In genomic region chr1:26724938-26725337, GRCh38 we compare ENCODE assay signal across 15 cellular contexts. TPM values are rescaled to one million over a fixed set of nuclear protein-coding genes. Genes with fewer than 3 reads are reported as not detected.
DNase-seq lines count a peak whose midpoint lies in the region; ATAC-seq and TF ChIP-seq lines count a peak whose summit lies in the region.
"Had no signal": no experiment of that assay in that cellular context is flagged by ENCODE, and none has a peak within 500 bp of the region (broad histone marks: within the 10 kb centered on the region; RNA-seq: fewer than 3 reads in every experiment).

No MANE protein-coding gene starts in this region.

- no peak for TF ChIP-seq CTCF in activated B cell treated with CpG ODN at 0.5 μM for 24 hours (IDR thresholded peaks at IDR 0.05)

- H3K27ac ChIP-seq in thymus (ENCODE audit: low read depth): peak overlapping the region; percentile 47

- POLR2A ChIA-PET in activated B cell treated with CpG ODN at 0.5 μM for 24 hours (lab: Charles Lee): interaction anchor here (0.5 to 2.4 kb wide), 7 partner anchors 10 to 268 kb away, joined by 3 to 11 read pairs (median 6); no protein-coding TSS in a partner anchor

- peaks cover 36% of the 10 kb centered on the region for H3K4me1 ChIP-seq in thymus (ENCODE audit: control insufficient read depth, insufficient read depth, low read length)

- CTCF ChIA-PET in activated B cell treated with CpG ODN at 0.5 μM for 24 hours (lab: Charles Lee): interaction anchor here (0.8 to 2.5 kb wide), 5 partner anchors 23 to 123 kb away, joined by 3 to 7 read pairs (median 3); no protein-coding TSS in a partner anchor

- no peaks in the 10 kb centered on the region for H3K9me3 ChIP-seq in thymus (ENCODE audit: control insufficient read depth)

- H3K27me3 ChIP-seq in thymus (ENCODE audit: control insufficient read depth, insufficient read depth): no peaks in the 10 kb centered on the region

- peaks cover 8% of the 10 kb centered on the region for H3K36me3 Mint-ChIP-seq in activated naive CD4-positive, alpha-beta T cell treated with anti-CD3 and anti-CD28 coated beads, Interleukin-2, amount 50 U/mL, for 24 hours
- H3K36me3 Mint-ChIP-seq in activated naive CD4-positive, alpha-beta T cell treated with anti-CD3 and anti-CD28 coated beads, Interleukin-2, amount 50 U/mL, for 72 hours: peaks cover 18 to 42% of the 10 kb centered on the region in 2 donors
- peaks cover 15% of the 10 kb centered on the region for H3K36me3 Mint-ChIP-seq in activated B cell treated with CpG ODN at 0.5 μM for 24 hours (ENCODE audit: low read depth)

- no peak for DNase-seq in activated naive CD4-positive, alpha-beta T cell treated with anti-CD3 and anti-CD28 coated beads, Interleukin-2, amount 50 U/mL, for 72 hours (ENCODE audit: low spot score in 2 of 2)
- DNase-seq in activated B cell treated with CpG ODN at 0.5 μM for 24 hours (no peak), iPS-NIHi11 (ENCODE audit: low spot score) (peak; percentile 63), germinal center (ENCODE audit: low spot score) (no peak), GM03348 (ENCODE audit: low spot score) (no peak)
- DNase-seq: activated CD4-positive, CD25-positive, alpha-beta regulatory T cell; activated gamma-delta T cell treated with Interleukin-2 at 50 U/mL for 16 hours; foreskin fibroblast; left colon; NCI-H1048; NCI-H446 treated with DMSO at 0.1 percent for 48 hours; SIG-M5 had no signal

- H3K4me3 Mint-ChIP-seq in activated naive CD4-positive, alpha-beta T cell treated with anti-CD3 and anti-CD28 coated beads, Interleukin-2, amount 50 U/mL, for 24 hours: no peak overlapping the region
- peak overlapping the region; percentile 56 for H3K4me3 Mint-ChIP-seq in activated B cell treated with CpG ODN at 0.5 μM for 24 hours

- 49% methylated on average over 1 of the region's 1 CpG for WGBS in thymus

- H3K4me1 Mint-ChIP-seq in activated naive CD4-positive, alpha-beta T cell treated with anti-CD3 and anti-CD28 coated beads, Interleukin-2, amount 50 U/mL, for 24 hours: peaks cover 99% of the 10 kb centered on the region
- H3K4me1 Mint-ChIP-seq in activated B cell treated with CpG ODN at 0.5 μM for 24 hours: peaks cover 88% of the 10 kb centered on the region

- peaks cover 4% of the 10 kb centered on the region for H3K9me3 Mint-ChIP-seq in activated naive CD4-positive, alpha-beta T cell treated with anti-CD3 and anti-CD28 coated beads, Interleukin-2, amount 50 U/mL, for 24 hours
- peaks cover 0 to 8% of the 10 kb centered on the region in 2 donors for H3K9me3 Mint-ChIP-seq in activated naive CD4-positive, alpha-beta T cell treated with anti-CD3 and anti-CD28 coated beads, Interleukin-2, amount 50 U/mL, for 72 hours
- H3K9me3 Mint-ChIP-seq in activated B cell treated with CpG ODN at 0.5 μM for 24 hours: no peaks in the 10 kb centered on the region

- ATAC-seq in activated naive CD4-positive, alpha-beta T cell treated with anti-CD3 and anti-CD28 coated beads, Interleukin-2, amount 50 U/mL, for 72 hours: no peak
- ATAC-seq in activated B cell treated with CpG ODN at 0.5 μM for 24 hours (ENCODE audit: low read depth) (no peak), HG03354 (IDR thresholded peaks at IDR 0.05; ENCODE audit: poor library complexity, severe bottlenecking, unreplicated experiment) (no peak)
- ATAC-seq: left colon had no signal

- H3K4me3 ChIP-seq in thymus (ENCODE audit: low read length): no peak overlapping the region

- no peaks in the 10 kb centered on the region for H3K27me3 Mint-ChIP-seq in activated naive CD4-positive, alpha-beta T cell treated with anti-CD3 and anti-CD28 coated beads, Interleukin-2, amount 50 U/mL, for 24 hours
- H3K27me3 Mint-ChIP-seq in activated B cell treated with CpG ODN at 0.5 μM for 24 hours: no peaks in the 10 kb centered on the region

- H3K27ac Mint-ChIP-seq in activated naive CD4-positive, alpha-beta T cell treated with anti-CD3 and anti-CD28 coated beads, Interleukin-2, amount 50 U/mL, for 24 hours: peak overlapping the region; percentile 84
- no peak overlapping the region for H3K27ac Mint-ChIP-seq in activated naive CD4-positive, alpha-beta T cell treated with anti-CD3 and anti-CD28 coated beads, Interleukin-2, amount 50 U/mL, for 72 hours
- peak overlapping the region; percentile 73 for H3K27ac Mint-ChIP-seq in activated B cell treated with CpG ODN at 0.5 μM for 24 hours

- peaks cover 9% of the 10 kb centered on the region for H3K36me3 ChIP-seq in thymus (ENCODE audit: control insufficient read depth, insufficient read depth)

- intact Hi-C loops in activated B cell treated with CpG ODN at 0.5 μM for 24 hours (cut with micrococcal nuclease): loop anchor here (2.0 kb wide), 1 partner anchor 18 kb away; no protein-coding TSS in a partner anchor

RNA-seq across cellular contexts. Expression of gene ARID1A, which starts 29.1 kb away (rescaled TPM):
- total RNA-seq in activated naive CD4-positive, alpha-beta T cell treated with anti-CD3 and anti-CD28 coated beads, Interleukin-2, amount 50 U/mL, for 72 hours: 100 to 1,000 TPM; 110 to 116 TPM
- 116 and 142 TPM in 2 replicates for total RNA-seq in activated B cell treated with CpG ODN at 0.5 μM for 24 hours
- polyA plus RNA-seq in thymus: 30.7 TPM

Comparison
In these comparisons a context has a peak if more than half of its experiments do, and no peak if none do; other contexts are left out.
1. H3K27ac Mint-ChIP-seq: peak in activated naive CD4-positive, alpha-beta T cell treated with anti-CD3 and anti-CD28 coated beads, Interleukin-2, amount 50 U/mL, for 24 hours (single experiment) and activated B cell treated with CpG ODN at 0.5 μM for 24 hours (single experiment); none in activated naive CD4-positive, alpha-beta T cell treated with anti-CD3 and anti-CD28 coated beads, Interleukin-2, amount 50 U/mL, for 72 hours (0 of 2).